ENCODE assay signal across 14 cellular contexts in the genomic region with DNA sequence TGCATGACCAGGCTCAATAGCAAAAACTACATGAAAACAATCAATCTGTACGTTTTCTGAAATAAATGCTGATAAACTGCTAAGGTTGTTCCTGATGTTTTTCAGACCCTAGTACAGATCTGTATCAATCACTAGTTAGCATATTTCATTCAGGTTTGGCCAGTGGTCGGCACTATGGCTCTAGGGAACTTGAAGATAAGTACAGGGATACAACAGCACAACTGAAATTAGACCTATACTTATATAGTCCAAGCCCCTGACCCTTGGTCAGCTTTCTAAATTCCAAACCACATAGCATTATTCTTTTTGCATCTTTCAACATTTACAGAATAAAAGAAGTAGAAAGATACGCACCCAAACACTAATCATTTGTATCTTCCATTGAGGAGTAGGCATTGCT.
"Had no signal": no experiment of that assay in that cellular context is flagged by ENCODE, and none has a peak within 500 bp of the region (broad histone marks: within the 10 kb centered on the region; RNA-seq: fewer than 3 reads in every experiment).

No MANE protein-coding gene starts in this region.

- DNase-seq: activated CD4-positive, alpha-beta T cell treated with anti-CD3 and anti-CD28 coated beads, Interleukin-2, amount 50 U/mL, for 48 hours; activated CD8-positive, alpha-beta memory T cell treated with anti-CD3 and anti-CD28 coated beads, Interleukin-2, amount 10 ng/mL, durations not matched to agents 7 days and 5 days; activated naive CD4-positive, alpha-beta T cell treated with anti-CD3 and anti-CD28 coated beads, Interleukin-2, amount 10 ng/mL, durations not matched to agents 7 days and 5 days; activated T-cell treated with anti-CD3 and anti-CD28 coated beads, Interleukin-2, amount 50 U/mL, for 24 hours; dorsolateral prefrontal cortex; endodermal cell; erythroblast; foreskin melanocyte; kidney glomerular epithelial cell; right cardiac atrium; stimulated activated CD4-positive, alpha-beta T cell treated with anti-CD3 and anti-CD28 coated beads, Interleukin-4, amount 100 ng/mL, for 4 hours; stimulated activated CD8-positive, alpha-beta memory T cell treated with anti-CD3 and anti-CD28 coated beads, Interleukin-4, amount 100 ng/mL, for 48 hours; stimulated activated naive CD8-positive, alpha-beta T cell treated with anti-CD3 and anti-CD28 coated beads, Interleukin-15, Interleukin-2, amounts not matched to agents 100 U/mL and 50 U/mL, for 24 hours; transverse colon had no signal
